Comparison of ENCODE assay signal across 8 cellular contexts in genomic region chr10:11145498-11145855, GRCh38.
DNase-seq lines count a peak whose midpoint lies in the region; ATAC-seq and TF ChIP-seq lines count a peak whose summit lies in the region.

No MANE protein-coding gene starts in this region.

- H3K4me1 ChIP-seq in adrenal gland (replicated peaks in 1 of 2) = no peaks in the 10 kb centered on the region

- no peak for TF ChIP-seq POLR2A in adrenal gland (IDR thresholded peaks at IDR 0.05)

- H3K4me3 ChIP-seq in adrenal gland (no peak overlapping the region), skin epidermis (no peak overlapping the region)

- no peaks in the 10 kb centered on the region for H3K27me3 ChIP-seq in adrenal gland

- in situ Hi-C loops in G401 (cut with HindIII; ENCODE audit: low sequenced_read_pairs) = no loop called here

- no peak for TF ChIP-seq CTCF in adrenal gland (IDR thresholded peaks at IDR 0.05)

- WGBS in adrenal gland, 4 donors = 50 to 62% (median 60%) methylated on average over 3 of the region's 3 CpGs

- ATAC-seq in GM18858 (IDR thresholded peaks at IDR 0.05; ENCODE audit: unreplicated experiment) (peak; percentile 79), HG02870 (IDR thresholded peaks at IDR 0.05; ENCODE audit: unreplicated experiment) (peak; percentile 88)

- H3K36me3 ChIP-seq in adrenal gland (replicated peaks in 1 of 2) = no peaks in the 10 kb centered on the region

- H3K9me3 ChIP-seq in adrenal gland (replicated peaks in 1 of 3) = no peaks in the 10 kb centered on the region

- DNase-seq in OCI-M1 (lab: John Stamatoyannopoulos, UW) (peak; percentile 91), adrenal gland (peak in 5 of 7 donors; percentile 19 to 57 (median 23)), NCI-H1417 treated with DMSO at 0.1 percent for 48 hours (lab: John Stamatoyannopoulos, UW) (no peak), G401 (ENCODE audit: low spot score) (no peak), NCI-H2107 (lab: John Stamatoyannopoulos, UW) (no peak)

- intact Hi-C loops in adrenal gland (cut with DNase I) = no loop called here

- H3K27ac ChIP-seq in adrenal gland = no peak overlapping the region
- peak overlapping the region in 12 of 21 experiments; percentile 13 to 91 (median 55) for H3K27ac ChIP-seq in skin epidermis

Comparison
In these comparisons a context has a peak if more than half of its experiments do, and no peak if none do; other contexts are left out.
1. DNase-seq: peak in OCI-M1 (single experiment) and adrenal gland (5 of 7); none in NCI-H1417 treated with DMSO at 0.1 percent for 48 hours (single experiment), G401 (single experiment) and NCI-H2107 (single experiment).
2. H3K27ac ChIP-seq: peak in skin epidermis (12 of 21); none in adrenal gland (0 of 5).